25 cellular contexts compared by ENCODE assay signal in genomic region chr14:105913221-105913620, GRCh38.
"Had no signal": no experiment of that assay in that cellular context is flagged by ENCODE, and none has a peak within 500 bp of the region (broad histone marks: within the 10 kb centered on the region; RNA-seq: fewer than 3 reads in every experiment).

No MANE protein-coding gene starts in this region.

- H3K27ac Mint-ChIP-seq: activated CD4-positive, alpha-beta memory T cell treated with anti-CD3 and anti-CD28 coated beads, Interleukin-2, amount 10 ng/mL, durations not matched to agents 7 days and 5 days; activated CD4-positive, alpha-beta T cell treated with anti-CD3 and anti-CD28 coated beads, Interleukin-2, amount 10 ng/mL, durations not matched to agents 7 days and 5 days; activated naive CD8-positive, alpha-beta T cell; activated T-cell treated with anti-CD3 and anti-CD28 coated beads, Interleukin-2, amount 50 U/mL, for 24 hours; effector memory CD8-positive, alpha-beta T cell; immature natural killer cell; nephron progenitor cell; stimulated activated naive CD8-positive, alpha-beta T cell treated with anti-CD3 and anti-CD28 coated beads, Interleukin-15, Interleukin-2, amounts not matched to agents 100 ng/mL and 50 ng/mL, for 24 hours; T-helper 17 cell had no signal

- H3K27me3 ChIP-seq: brain microvascular endothelial cell, ovary, uterus had no signal

- H3K36me3 ChIP-seq: brain microvascular endothelial cell, neutrophil, ovary, prostate gland, thoracic aorta, uterus had no signal

- H3K4me1 Mint-ChIP-seq: activated CD4-positive, alpha-beta memory T cell treated with anti-CD3 and anti-CD28 coated beads, Interleukin-2, amount 10 ng/mL, durations not matched to agents 7 days and 5 days; nephron progenitor cell had no signal

- H3K4me1 ChIP-seq: prostate gland, uterus had no signal

- H3K4me3 ChIP-seq: ovary, prostate gland, thoracic aorta, uterus had no signal

- H3K27me3 Mint-ChIP-seq: stimulated activated naive CD8-positive, alpha-beta T cell treated with anti-CD3 and anti-CD28 coated beads, Interleukin-15, Interleukin-2, amounts not matched to agents 100 ng/mL and 50 ng/mL, for 24 hours had no signal

- ATAC-seq: effector memory CD8-positive, alpha-beta T cell; esophagus mucosa; SK-N-SH treated with all-trans-retinoic acid at 6 μM for 48 hours; T-helper 17 cell had no signal

- DNase-seq: activated CD4-positive, alpha-beta memory T cell treated with anti-CD3 and anti-CD28 coated beads, Interleukin-2, amount 10 ng/mL, durations not matched to agents 7 days and 5 days; activated CD4-positive, alpha-beta T cell treated with anti-CD3 and anti-CD28 coated beads for 1 hour; activated CD4-positive, alpha-beta T cell treated with anti-CD3 and anti-CD28 coated beads, Interleukin-2, amount 10 ng/mL, durations not matched to agents 7 days and 5 days; activated CD8-positive, alpha-beta memory T cell treated with anti-CD3 and anti-CD28 coated beads, Interleukin-2, amount 50 U/mL, for 48 hours; activated naive CD4-positive, alpha-beta T cell treated with Interleukin-2 at 50 U/mL for 16 hours; activated T-cell treated with anti-CD3 and anti-CD28 coated beads, Interleukin-2, amount 50 U/mL, for 24 hours; brain microvascular endothelial cell; cortex of kidney; effector memory CD8-positive, alpha-beta T cell; foreskin fibroblast; head of caudate nucleus; hypothalamus; immature natural killer cell; nephron progenitor cell; ovary; T-helper 17 cell; trophoblast cell; uterus had no signal

- H3K4me3 Mint-ChIP-seq: activated CD4-positive, alpha-beta memory T cell treated with anti-CD3 and anti-CD28 coated beads, Interleukin-2, amount 10 ng/mL, durations not matched to agents 7 days and 5 days; activated CD4-positive, alpha-beta T cell treated with anti-CD3 and anti-CD28 coated beads, Interleukin-2, amount 10 ng/mL, durations not matched to agents 7 days and 5 days; activated naive CD8-positive, alpha-beta T cell; activated T-cell treated with anti-CD3 and anti-CD28 coated beads, Interleukin-2, amount 50 U/mL, for 24 hours; effector memory CD8-positive, alpha-beta T cell; immature natural killer cell; nephron progenitor cell; stimulated activated naive CD8-positive, alpha-beta T cell treated with anti-CD3 and anti-CD28 coated beads, Interleukin-15, Interleukin-2, amounts not matched to agents 100 ng/mL and 50 ng/mL, for 24 hours; T-helper 17 cell had no signal

- H3K27ac ChIP-seq: brain microvascular endothelial cell, neutrophil, ovary, prostate gland, thoracic aorta, uterus had no signal

- H3K36me3 Mint-ChIP-seq: activated naive CD8-positive, alpha-beta T cell; immature natural killer cell had no signal

- H3K9me3 ChIP-seq: neutrophil, prostate gland, thoracic aorta had no signal
